Comparison of ENCODE assay signal across 10 cellular contexts in the genomic region with DNA sequence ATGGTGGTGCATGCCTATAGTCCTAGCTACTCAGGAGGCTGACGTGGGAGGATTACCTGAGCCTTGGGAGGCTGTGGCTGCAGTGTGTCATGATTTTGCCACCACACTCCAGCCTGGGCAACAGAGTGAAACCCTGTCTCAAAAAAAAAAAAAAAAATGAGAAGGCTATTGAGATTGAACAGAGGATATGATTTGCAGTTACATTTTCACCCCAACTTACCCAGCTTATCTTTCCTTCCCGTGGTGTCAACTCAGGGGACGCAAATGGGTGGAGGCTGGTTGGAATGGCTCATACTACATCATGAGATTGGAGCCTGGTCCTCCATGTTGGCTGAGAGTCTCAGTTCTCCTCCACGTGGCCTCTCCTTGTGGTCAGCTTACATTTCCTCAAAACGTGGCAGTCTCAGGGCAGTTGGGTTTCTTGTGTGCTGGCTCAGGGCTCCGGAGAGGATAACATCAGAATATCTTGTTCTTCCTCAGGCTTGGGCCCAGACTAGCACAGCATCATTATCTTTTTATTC. TPM values are rescaled to one million over a fixed set of nuclear protein-coding genes. Genes with fewer than 3 reads are reported as not detected.
DNase-seq lines count a peak whose midpoint lies in the region; ATAC-seq and TF ChIP-seq lines count a peak whose summit lies in the region.
"Had no signal": no experiment of that assay in that cellular context is flagged by ENCODE, and none has a peak within 500 bp of the region (broad histone marks: within the 10 kb centered on the region; RNA-seq: fewer than 3 reads in every experiment).

No MANE protein-coding gene starts in this region.

- CTCF ChIA-PET in PC-3 (lab: Charles Lee): no interaction called here

- H3K9me3 ChIP-seq in PC-3 (ENCODE audit: low read length): no peaks in the 10 kb centered on the region
- H3K9me3 ChIP-seq in Karpas-422 (ENCODE audit: low read length): no peaks in the 10 kb centered on the region

- no peaks in the 10 kb centered on the region for H3K36me3 Mint-ChIP-seq in nephron progenitor cell (ENCODE audit: low read depth)

- no peaks in the 10 kb centered on the region for H3K27me3 Mint-ChIP-seq in nephron progenitor cell (ENCODE audit: low read depth, poor library complexity)

- no peaks in the 10 kb centered on the region for H3F3A ChIP-seq in PC-3 (ENCODE audit: low read length, unreplicated experiment)

- H3K27me3 ChIP-seq in PC-3 (ENCODE audit: low read length) (no peaks in the 10 kb centered on the region), Karpas-422 (ENCODE audit: low read length) (no peaks in the 10 kb centered on the region)
- H3K27me3 ChIP-seq: MG63 had no signal

- H3K4me1 Mint-ChIP-seq in nephron progenitor cell: peaks cover 14% of the 10 kb centered on the region

- no peak for ATAC-seq in PC-3

- no peak overlapping the region for H3K4me3 Mint-ChIP-seq in nephron progenitor cell

- no peaks in the 10 kb centered on the region for H3K36me3 ChIP-seq in PC-3 (ENCODE audit: low read depth, low read length)
- no peaks in the 10 kb centered on the region for H3K36me3 ChIP-seq in Karpas-422 (ENCODE audit: insufficient read depth, low read length)
- H3K36me3 ChIP-seq: MG63 had no signal

- no peak overlapping the region for H2AFZ ChIP-seq in PC-3 (ENCODE audit: low read length)
- H2AFZ ChIP-seq in Karpas-422 (ENCODE audit: low read length): no peak overlapping the region

- TF ChIP-seq POLR2A in erythroblast (IDR thresholded peaks at IDR 0.05; ENCODE audit: low read length): peak; percentile 32

- H3K4me1 ChIP-seq in PC-3 (ENCODE audit: insufficient read depth, low read length) (peaks cover 14% of the 10 kb centered on the region), Karpas-422 (ENCODE audit: low read length) (no peaks in the 10 kb centered on the region)

- peaks cover 3% of the 10 kb centered on the region for H3K9me3 Mint-ChIP-seq in nephron progenitor cell

- intact Hi-C loops in PC-3 (cut with micrococcal nuclease): no loop called here

- H3K27ac Mint-ChIP-seq in nephron progenitor cell: peak overlapping the region; percentile 76

- H3K4me3 ChIP-seq in PC-3 (ENCODE audit: low read length): no peak overlapping the region
- H3K4me3 ChIP-seq in Karpas-422 (ENCODE audit: low read length): no peak overlapping the region
- H3K4me3 ChIP-seq: MG63 had no signal

- H3K79me2 ChIP-seq in PC-3 (ENCODE audit: low read length) (no peaks in the 10 kb centered on the region), Karpas-422 (ENCODE audit: low read length) (no peaks in the 10 kb centered on the region)

- H3K4me2 ChIP-seq in PC-3 (ENCODE audit: low read length) (0 out of 2 replicates have a peak overlapping the region, but pooled peaks have one; percentile 3), Karpas-422 (ENCODE audit: low read depth, low read length, poor library complexity, severe bottlenecking) (no peak overlapping the region)

- H3K9me2 ChIP-seq in PC-3 (replicated peaks; ENCODE audit: low read length) (no peaks in the 10 kb centered on the region), Karpas-422 (replicated peaks; ENCODE audit: insufficient read depth, low read length) (no peaks in the 10 kb centered on the region)

- no TSS peak for BruUV-seq in PC-3 (replicated peaks; lab: Mats Ljungman, UMichigan)

- TF ChIP-seq CTCF in PC-3 (conservative IDR thresholded peaks at IDR 0.05; ENCODE audit: low read depth, low read length) (no peak), nephron progenitor cell (IDR thresholded peaks at IDR 0.05) (no peak)

- POLR2A ChIA-PET in PC-3 (lab: Charles Lee; ENCODE audit: unreplicated experiment): interaction anchor here (0.7 kb wide), 1 partner anchor 17 kb away, joined by 25 read pairs; no protein-coding TSS in a partner anchor

- DNase-seq in CD1c-positive myeloid dendritic cell (ENCODE audit: extremely low spot score) (peak; percentile 81), PC-3 (no peak), erythroblast (lab: John Stamatoyannopoulos, UW) (peak; percentile 14 to 28), nephron progenitor cell (no peak), epidermal melanocyte (ENCODE audit: insufficient read length, low spot score) (no peak), NCI-H2171 treated with DMSO at 0.1 percent for 48 hours (lab: John Stamatoyannopoulos, UW) (no peak), Karpas-422 (no peak)
- DNase-seq in central memory CD4-positive, alpha-beta T cell: no peak
- DNase-seq: activated naive CD4-positive, alpha-beta T cell had no signal

- peak overlapping the region; percentile 56 for H3K27ac ChIP-seq in PC-3 (ENCODE audit: low read length)
- no peak overlapping the region for H3K27ac ChIP-seq in Karpas-422 (ENCODE audit: low read length)

- H3K9ac ChIP-seq in PC-3 (ENCODE audit: low read length) (no peak overlapping the region), Karpas-422 (ENCODE audit: low read length) (no peak overlapping the region)

- H4K20me1 ChIP-seq in PC-3 (ENCODE audit: low read length) (no peaks in the 10 kb centered on the region), Karpas-422 (ENCODE audit: insufficient read depth, low read depth, low read length) (no peaks in the 10 kb centered on the region)

RNA-seq across cellular contexts. Expression of gene NSMCE1, which starts 17.2 kb away (rescaled TPM):
- 25.9 and 32.5 TPM in 2 replicates for total RNA-seq in PC-3 (2014; rRNA removed)
- total RNA-seq in Karpas-422 (2014; rRNA removed; shearing (Covaris generic); ENCODE audit: low replicate concordance): 59.2 and 77.8 TPM in 2 replicates

RNA-seq across cellular contexts. Expression of gene IL4R, which starts 28.0 kb away (rescaled TPM):
- 25.1 and 32.1 TPM in 2 replicates for total RNA-seq in PC-3 (2014; rRNA removed)
- 0.94 and 12.0 TPM in 2 replicates for total RNA-seq in Karpas-422 (2014; rRNA removed; shearing (Covaris generic); ENCODE audit: low replicate concordance)

Comparison
In these comparisons a context has a peak if more than half of its experiments do, and no peak if none do; other contexts are left out.
1. DNase-seq: peak in CD1c-positive myeloid dendritic cell (single experiment) and erythroblast (2 of 2); none in PC-3 (single experiment), nephron progenitor cell (single experiment), epidermal melanocyte (single experiment), central memory CD4-positive, alpha-beta T cell (single experiment), NCI-H2171 treated with DMSO at 0.1 percent for 48 hours (single experiment) and Karpas-422 (single experiment).